In the genomic region with DNA sequence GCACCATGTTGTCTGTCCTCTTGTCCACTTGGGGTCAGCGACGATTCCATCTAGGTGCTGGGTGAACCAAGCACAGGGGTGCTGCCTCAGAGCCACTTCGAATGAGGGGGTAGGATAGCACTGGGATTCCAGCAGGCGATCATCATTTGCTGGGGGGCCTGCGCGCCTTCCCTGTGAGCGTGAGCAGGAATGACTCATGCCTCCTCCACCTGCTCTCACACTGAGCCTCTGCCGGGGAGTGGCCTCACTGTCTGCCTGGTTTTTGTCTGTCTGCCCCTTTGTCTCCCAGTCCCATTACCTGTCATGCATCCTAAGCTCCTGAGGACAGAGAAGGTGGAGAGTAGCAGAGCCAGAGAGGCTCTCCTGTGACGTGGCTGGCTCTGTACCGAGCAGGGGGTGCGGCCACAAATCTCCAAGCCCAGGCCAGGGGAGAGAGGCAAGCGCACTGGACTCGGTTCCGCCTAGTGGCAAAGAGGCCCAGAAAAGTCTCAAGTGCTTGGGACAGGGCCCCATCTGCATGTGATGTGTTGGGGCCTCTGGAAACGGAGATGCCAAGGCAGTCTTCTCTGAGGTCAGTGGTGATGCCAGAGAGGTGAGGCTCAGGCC, we compare ENCODE assay signal across 1 cellular context.
A peak's percentile ranks its signal among the peaks of the same experiment; 100 is the strongest.
TF ChIP-seq lines count a peak whose summit lies in the region.

No MANE protein-coding gene starts in this region.

TF ChIP-seq in K562, 482 proteins besides CTCF, POLR2A, EP300 and RAD21 (continues in another document):
- TF ChIP-seq ZC3H8 (IDR thresholded peaks at IDR 0.05): no peak
- TF ChIP-seq NRF1 (conservative IDR thresholded peaks at IDR 0.05 in 1 of 2, IDR thresholded peaks at IDR 0.05 in 1 of 2): peak; percentile 57 to 62
- TF ChIP-seq, protein P1, sequence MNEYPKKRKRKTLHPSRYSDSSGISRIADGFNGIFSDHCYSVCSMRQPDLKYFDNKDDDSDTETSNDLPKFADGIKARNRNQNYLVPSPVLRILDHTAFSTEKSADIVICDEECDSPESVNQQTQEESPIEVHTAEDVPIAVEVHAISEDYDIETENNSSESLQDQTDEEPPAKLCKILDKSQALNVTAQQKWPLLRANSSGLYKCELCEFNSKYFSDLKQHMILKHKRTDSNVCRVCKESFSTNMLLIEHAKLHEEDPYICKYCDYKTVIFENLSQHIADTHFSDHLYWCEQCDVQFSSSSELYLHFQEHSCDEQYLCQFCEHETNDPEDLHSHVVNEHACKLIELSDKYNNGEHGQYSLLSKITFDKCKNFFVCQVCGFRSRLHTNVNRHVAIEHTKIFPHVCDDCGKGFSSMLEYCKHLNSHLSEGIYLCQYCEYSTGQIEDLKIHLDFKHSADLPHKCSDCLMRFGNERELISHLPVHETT (CRISPR knock-in tag; conservative IDR thresholded peaks at IDR 0.05 in 1 of 2, IDR thresholded peaks at IDR 0.05 in 1 of 2): no peak
- no peak for TF ChIP-seq ZNF274 (IDR thresholded peaks at IDR 0.05; ENCODE audit: borderline replicate concordance, low read depth, low read length)
- TF ChIP-seq, protein P2, sequence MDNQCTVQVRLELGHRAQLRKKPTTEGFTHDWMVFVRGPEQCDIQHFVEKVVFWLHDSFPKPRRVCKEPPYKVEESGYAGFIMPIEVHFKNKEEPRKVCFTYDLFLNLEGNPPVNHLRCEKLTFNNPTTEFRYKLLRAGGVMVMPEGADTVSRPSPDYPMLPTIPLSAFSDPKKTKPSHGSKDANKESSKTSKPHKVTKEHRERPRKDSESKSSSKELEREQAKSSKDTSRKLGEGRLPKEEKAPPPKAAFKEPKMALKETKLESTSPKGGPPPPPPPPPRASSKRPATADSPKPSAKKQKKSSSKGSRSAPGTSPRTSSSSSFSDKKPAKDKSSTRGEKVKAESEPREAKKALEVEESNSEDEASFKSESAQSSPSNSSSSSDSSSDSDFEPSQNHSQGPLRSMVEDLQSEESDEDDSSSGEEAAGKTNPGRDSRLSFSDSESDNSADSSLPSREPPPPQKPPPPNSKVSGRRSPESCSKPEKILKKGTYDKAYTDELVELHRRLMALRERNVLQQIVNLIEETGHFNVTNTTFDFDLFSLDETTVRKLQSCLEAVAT (IDR thresholded peaks at IDR 0.05): no peak
- TF ChIP-seq NELFE (IDR thresholded peaks at IDR 0.05; ENCODE audit: insufficient read depth, insufficient read length): no peak
- no peak for TF ChIP-seq ZNF124 (CRISPR knock-in tag; IDR thresholded peaks at IDR 0.05)
- peak; percentile 77 for TF ChIP-seq MCM3 (IDR thresholded peaks at IDR 0.05)
- TF ChIP-seq JUNB (CRISPR knock-in tag; conservative IDR thresholded peaks at IDR 0.05): no peak
- TF ChIP-seq, protein P3, sequence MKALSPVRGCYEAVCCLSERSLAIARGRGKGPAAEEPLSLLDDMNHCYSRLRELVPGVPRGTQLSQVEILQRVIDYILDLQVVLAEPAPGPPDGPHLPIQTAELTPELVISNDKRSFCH (CRISPR knock-in tag; IDR thresholded peaks at IDR 0.05): no peak
- TF ChIP-seq, protein P3 (tag; IDR thresholded peaks at IDR 0.05): no peak
- no peak for TF ChIP-seq NR4A1 (CRISPR knock-in tag; IDR thresholded peaks at IDR 0.05)
- no peak for TF ChIP-seq NR4A1 (tag; IDR thresholded peaks at IDR 0.05)
- TF ChIP-seq ZNF324 (CRISPR knock-in tag; IDR thresholded peaks at IDR 0.05): no peak
- TF ChIP-seq TAF1 (IDR thresholded peaks at IDR 0.05; ENCODE audit: control insufficient read depth, extremely low read depth, insufficient read depth, low read length, severe bottlenecking): no peak
- TF ChIP-seq HDAC3 (IDR thresholded peaks at IDR 0.05; ENCODE audit: borderline replicate concordance, partially characterized antibody): no peak
- TF ChIP-seq ZKSCAN8 (CRISPR knock-in tag; IDR thresholded peaks at IDR 0.05): no peak
- TF ChIP-seq POLR2AphosphoS5 (IDR thresholded peaks at IDR 0.05; ENCODE audit: control insufficient read depth, insufficient read depth, low read depth, low read length): no peak
- no peak for TF ChIP-seq U2AF2 (optimal IDR thresholded peaks at IDR 0.05; ENCODE audit: low read depth, low read length)
- no peak for TF ChIP-seq NBN (IDR thresholded peaks at IDR 0.05; ENCODE audit: low read depth)
- no peak for TF ChIP-seq ZNF121 (CRISPR knock-in tag; conservative IDR thresholded peaks at IDR 0.05)
- TF ChIP-seq PHF21A (IDR thresholded peaks at IDR 0.05; ENCODE audit: borderline replicate concordance, low read depth): peak; percentile 84
- TF ChIP-seq NFE2L1 (tag; IDR thresholded peaks at IDR 0.05; ENCODE audit: borderline replicate concordance, low read depth): no peak
- 0 out of 2 replicates have a peak, but pooled peaks have one; percentile 8 for TF ChIP-seq PRMT5 (CRISPR knock-in tag; IDR thresholded peaks at IDR 0.05)
- no peak for TF ChIP-seq POU5F1 (IDR thresholded peaks at IDR 0.05; ENCODE audit: borderline replicate concordance, low read depth, low read length, partially characterized antibody)
- TF ChIP-seq ZNF184 (CRISPR knock-in tag; IDR thresholded peaks at IDR 0.05): no peak
- no peak for TF ChIP-seq NFATC3 (IDR thresholded peaks at IDR 0.05)
- TF ChIP-seq, protein P4, sequence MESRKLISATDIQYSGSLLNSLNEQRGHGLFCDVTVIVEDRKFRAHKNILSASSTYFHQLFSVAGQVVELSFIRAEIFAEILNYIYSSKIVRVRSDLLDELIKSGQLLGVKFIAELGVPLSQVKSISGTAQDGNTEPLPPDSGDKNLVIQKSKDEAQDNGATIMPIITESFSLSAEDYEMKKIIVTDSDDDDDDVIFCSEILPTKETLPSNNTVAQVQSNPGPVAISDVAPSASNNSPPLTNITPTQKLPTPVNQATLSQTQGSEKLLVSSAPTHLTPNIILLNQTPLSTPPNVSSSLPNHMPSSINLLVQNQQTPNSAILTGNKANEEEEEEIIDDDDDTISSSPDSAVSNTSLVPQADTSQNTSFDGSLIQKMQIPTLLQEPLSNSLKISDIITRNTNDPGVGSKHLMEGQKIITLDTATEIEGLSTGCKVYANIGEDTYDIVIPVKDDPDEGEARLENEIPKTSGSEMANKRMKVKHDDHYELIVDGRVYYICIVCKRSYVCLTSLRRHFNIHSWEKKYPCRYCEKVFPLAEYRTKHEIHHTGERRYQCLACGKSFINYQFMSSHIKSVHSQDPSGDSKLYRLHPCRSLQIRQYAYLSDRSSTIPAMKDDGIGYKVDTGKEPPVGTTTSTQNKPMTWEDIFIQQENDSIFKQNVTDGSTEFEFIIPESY (CRISPR knock-in tag; IDR thresholded peaks at IDR 0.05): no peak
- no peak for TF ChIP-seq TAF9B (IDR thresholded peaks at IDR 0.05; ENCODE audit: partially characterized antibody)
- TF ChIP-seq ADNP (tag; IDR thresholded peaks at IDR 0.05): no peak
- TF ChIP-seq CEBPG (CRISPR knock-in tag; IDR thresholded peaks at IDR 0.05): no peak
- TF ChIP-seq CEBPG (tag; conservative IDR thresholded peaks at IDR 0.05 in 1 of 2, IDR thresholded peaks at IDR 0.05 in 1 of 2): no peak
- TF ChIP-seq ARID2 (IDR thresholded peaks at IDR 0.05): no peak
- TF ChIP-seq GTF2F1 (IDR thresholded peaks at IDR 0.05; ENCODE audit: low read depth, low read length): peak; percentile 34; the same call in 1 of the 2 replicates
- TF ChIP-seq SIX5 (IDR thresholded peaks at IDR 0.05; ENCODE audit: borderline replicate concordance in 1 of 2, insufficient read depth in 1 of 2, low read depth in 1 of 2, low read length in 2 of 2): no peak; a peak in 1 of 4 replicates
- no peak for TF ChIP-seq PML (IDR thresholded peaks at IDR 0.05; ENCODE audit: low read length)
- TF ChIP-seq ZSCAN32 (CRISPR knock-in tag; IDR thresholded peaks at IDR 0.05): no peak
- TF ChIP-seq, protein P5, sequence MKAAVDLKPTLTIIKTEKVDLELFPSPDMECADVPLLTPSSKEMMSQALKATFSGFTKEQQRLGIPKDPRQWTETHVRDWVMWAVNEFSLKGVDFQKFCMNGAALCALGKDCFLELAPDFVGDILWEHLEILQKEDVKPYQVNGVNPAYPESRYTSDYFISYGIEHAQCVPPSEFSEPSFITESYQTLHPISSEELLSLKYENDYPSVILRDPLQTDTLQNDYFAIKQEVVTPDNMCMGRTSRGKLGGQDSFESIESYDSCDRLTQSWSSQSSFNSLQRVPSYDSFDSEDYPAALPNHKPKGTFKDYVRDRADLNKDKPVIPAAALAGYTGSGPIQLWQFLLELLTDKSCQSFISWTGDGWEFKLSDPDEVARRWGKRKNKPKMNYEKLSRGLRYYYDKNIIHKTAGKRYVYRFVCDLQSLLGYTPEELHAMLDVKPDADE (conservative IDR thresholded peaks at IDR 0.05; ENCODE audit: control insufficient read depth, low read depth, low read length): 0 out of 2 replicates have a peak, but pooled peaks have one; percentile 56
- TF ChIP-seq, protein P6, sequence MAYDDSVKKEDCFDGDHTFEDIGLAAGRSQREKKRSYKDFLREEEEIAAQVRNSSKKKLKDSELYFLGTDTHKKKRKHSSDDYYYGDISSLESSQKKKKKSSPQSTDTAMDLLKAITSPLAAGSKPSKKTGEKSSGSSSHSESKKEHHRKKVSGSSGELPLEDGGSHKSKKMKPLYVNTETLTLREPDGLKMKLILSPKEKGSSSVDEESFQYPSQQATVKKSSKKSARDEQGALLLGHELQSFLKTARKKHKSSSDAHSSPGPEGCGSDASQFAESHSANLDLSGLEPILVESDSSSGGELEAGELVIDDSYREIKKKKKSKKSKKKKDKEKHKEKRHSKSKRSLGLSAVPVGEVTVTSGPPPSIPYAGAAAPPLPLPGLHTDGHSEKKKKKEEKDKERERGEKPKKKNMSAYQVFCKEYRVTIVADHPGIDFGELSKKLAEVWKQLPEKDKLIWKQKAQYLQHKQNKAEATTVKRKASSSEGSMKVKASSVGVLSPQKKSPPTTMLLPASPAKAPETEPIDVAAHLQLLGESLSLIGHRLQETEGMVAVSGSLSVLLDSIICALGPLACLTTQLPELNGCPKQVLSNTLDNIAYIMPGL (CRISPR knock-in tag; IDR thresholded peaks at IDR 0.05): no peak
- TF ChIP-seq ZC3H11A (IDR thresholded peaks at IDR 0.05; ENCODE audit: low read depth, low read length): 0 out of 2 replicates have a peak, but pooled peaks have one; percentile 28
- TF ChIP-seq, protein P7, sequence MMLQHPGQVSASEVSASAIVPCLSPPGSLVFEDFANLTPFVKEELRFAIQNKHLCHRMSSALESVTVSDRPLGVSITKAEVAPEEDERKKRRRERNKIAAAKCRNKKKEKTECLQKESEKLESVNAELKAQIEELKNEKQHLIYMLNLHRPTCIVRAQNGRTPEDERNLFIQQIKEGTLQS (IDR thresholded peaks at IDR 0.05): no peak
- TF ChIP-seq, protein P7 (CRISPR knock-in tag; conservative IDR thresholded peaks at IDR 0.05): peak; percentile 49
- no peak for TF ChIP-seq FOXM1 (IDR thresholded peaks at IDR 0.05; ENCODE audit: low read depth)
- no peak for TF ChIP-seq FOXM1 (CRISPR knock-in tag; IDR thresholded peaks at IDR 0.05; ENCODE audit: low read depth)
- TF ChIP-seq POLR3G (IDR thresholded peaks at IDR 0.05; ENCODE audit: extremely low read depth, insufficient read length, insufficient replicate concordance): no peak
- TF ChIP-seq, protein P8, sequence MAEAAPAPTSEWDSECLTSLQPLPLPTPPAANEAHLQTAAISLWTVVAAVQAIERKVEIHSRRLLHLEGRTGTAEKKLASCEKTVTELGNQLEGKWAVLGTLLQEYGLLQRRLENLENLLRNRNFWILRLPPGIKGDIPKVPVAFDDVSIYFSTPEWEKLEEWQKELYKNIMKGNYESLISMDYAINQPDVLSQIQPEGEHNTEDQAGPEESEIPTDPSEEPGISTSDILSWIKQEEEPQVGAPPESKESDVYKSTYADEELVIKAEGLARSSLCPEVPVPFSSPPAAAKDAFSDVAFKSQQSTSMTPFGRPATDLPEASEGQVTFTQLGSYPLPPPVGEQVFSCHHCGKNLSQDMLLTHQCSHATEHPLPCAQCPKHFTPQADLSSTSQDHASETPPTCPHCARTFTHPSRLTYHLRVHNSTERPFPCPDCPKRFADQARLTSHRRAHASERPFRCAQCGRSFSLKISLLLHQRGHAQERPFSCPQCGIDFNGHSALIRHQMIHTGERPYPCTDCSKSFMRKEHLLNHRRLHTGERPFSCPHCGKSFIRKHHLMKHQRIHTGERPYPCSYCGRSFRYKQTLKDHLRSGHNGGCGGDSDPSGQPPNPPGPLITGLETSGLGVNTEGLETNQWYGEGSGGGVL (CRISPR knock-in tag; IDR thresholded peaks at IDR 0.05): no peak
- TF ChIP-seq, protein P9, sequence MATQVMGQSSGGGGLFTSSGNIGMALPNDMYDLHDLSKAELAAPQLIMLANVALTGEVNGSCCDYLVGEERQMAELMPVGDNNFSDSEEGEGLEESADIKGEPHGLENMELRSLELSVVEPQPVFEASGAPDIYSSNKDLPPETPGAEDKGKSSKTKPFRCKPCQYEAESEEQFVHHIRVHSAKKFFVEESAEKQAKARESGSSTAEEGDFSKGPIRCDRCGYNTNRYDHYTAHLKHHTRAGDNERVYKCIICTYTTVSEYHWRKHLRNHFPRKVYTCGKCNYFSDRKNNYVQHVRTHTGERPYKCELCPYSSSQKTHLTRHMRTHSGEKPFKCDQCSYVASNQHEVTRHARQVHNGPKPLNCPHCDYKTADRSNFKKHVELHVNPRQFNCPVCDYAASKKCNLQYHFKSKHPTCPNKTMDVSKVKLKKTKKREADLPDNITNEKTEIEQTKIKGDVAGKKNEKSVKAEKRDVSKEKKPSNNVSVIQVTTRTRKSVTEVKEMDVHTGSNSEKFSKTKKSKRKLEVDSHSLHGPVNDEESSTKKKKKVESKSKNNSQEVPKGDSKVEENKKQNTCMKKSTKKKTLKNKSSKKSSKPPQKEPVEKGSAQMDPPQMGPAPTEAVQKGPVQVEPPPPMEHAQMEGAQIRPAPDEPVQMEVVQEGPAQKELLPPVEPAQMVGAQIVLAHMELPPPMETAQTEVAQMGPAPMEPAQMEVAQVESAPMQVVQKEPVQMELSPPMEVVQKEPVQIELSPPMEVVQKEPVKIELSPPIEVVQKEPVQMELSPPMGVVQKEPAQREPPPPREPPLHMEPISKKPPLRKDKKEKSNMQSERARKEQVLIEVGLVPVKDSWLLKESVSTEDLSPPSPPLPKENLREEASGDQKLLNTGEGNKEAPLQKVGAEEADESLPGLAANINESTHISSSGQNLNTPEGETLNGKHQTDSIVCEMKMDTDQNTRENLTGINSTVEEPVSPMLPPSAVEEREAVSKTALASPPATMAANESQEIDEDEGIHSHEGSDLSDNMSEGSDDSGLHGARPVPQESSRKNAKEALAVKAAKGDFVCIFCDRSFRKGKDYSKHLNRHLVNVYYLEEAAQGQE (CRISPR knock-in tag; IDR thresholded peaks at IDR 0.05; ENCODE audit: low read depth): no peak
- TF ChIP-seq LEF1 (IDR thresholded peaks at IDR 0.05): no peak
- peak; percentile 52; the same call in 1 of the 2 replicates for TF ChIP-seq CREM (IDR thresholded peaks at IDR 0.05; ENCODE audit: low read depth)
